20 cellular contexts compared by ENCODE assay signal in the genomic region with DNA sequence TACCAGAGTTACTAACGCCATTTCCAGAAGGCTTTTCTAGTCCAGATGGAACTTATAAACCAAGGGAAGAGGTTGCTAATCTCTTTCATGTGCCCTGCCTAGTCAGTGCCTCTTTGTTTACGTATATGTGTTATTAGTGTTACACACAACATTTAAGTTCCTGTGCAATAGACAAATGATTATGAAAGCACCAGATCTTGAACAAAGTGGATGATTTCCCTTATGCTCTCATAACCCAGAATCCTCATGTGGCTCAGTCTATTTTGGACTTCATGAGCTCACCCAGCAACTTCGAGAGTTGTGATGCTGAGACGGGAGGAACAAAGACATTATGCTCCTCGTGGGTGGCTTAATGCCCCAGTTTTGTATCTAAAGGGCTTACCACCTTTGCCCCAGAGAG.
DNase-seq lines count a peak whose midpoint lies in the region; ATAC-seq and TF ChIP-seq lines count a peak whose summit lies in the region.
"Had no signal": no experiment of that assay in that cellular context is flagged by ENCODE, and none has a peak within 500 bp of the region (broad histone marks: within the 10 kb centered on the region; RNA-seq: fewer than 3 reads in every experiment).

No MANE protein-coding gene starts in this region.

- H3K79me1 ChIP-seq in H9 (ENCODE audit: insufficient read depth, low read depth, low read length, poor library complexity, severe bottlenecking), result no peaks in the 10 kb centered on the region

- H3K27ac Mint-ChIP-seq in H9, result peak overlapping the region in 1 of 3 experiments; percentile 2; a peak in 1 of 7 replicates
- H3K27ac Mint-ChIP-seq: activated CD4-positive, alpha-beta T cell treated with anti-CD3 and anti-CD28 coated beads, Interleukin-2, amount 10 ng/mL, durations not matched to agents 24 days and 14 days; activated naive CD8-positive, alpha-beta T cell treated with anti-CD3 and anti-CD28 coated beads, Interleukin-2, amount 50 U/mL, for 24 hours; dendritic cell treated with granulocyte-macrophage colony-stimulating factor and Interleukin-4, amounts not matched to agents 40 ng/mL and 50 ng/mL, for 4 days; HFFc6; memory B cell; natural killer cell treated with Interleukin-12 subunit alpha and Interleukin-12 subunit beta and Interleukin-15 and Interleukin-18, amount 100 ng/mL, for 72 hours had no signal

- no peak overlapping the region for H3K4me2 ChIP-seq in H9 (ENCODE audit: insufficient read depth, insufficient read length, low read length)

- H3K4me3 ChIP-seq in heart right ventricle (no peak overlapping the region), fibroblast of villous mesenchyme (ENCODE audit: low read depth, low read length) (no peak overlapping the region), urinary bladder (ENCODE audit: low read depth, low read length) (no peak overlapping the region)
- H3K4me3 ChIP-seq: suprapubic skin had no signal

- TF ChIP-seq CTCF in heart right ventricle (IDR thresholded peaks at IDR 0.05), result no peak
- no peak for TF ChIP-seq CTCF in fibroblast of villous mesenchyme (IDR thresholded peaks at IDR 0.05; ENCODE audit: insufficient read depth, low read depth, low read length)
- no peak for TF ChIP-seq CTCF in H9 (conservative IDR thresholded peaks at IDR 0.05)

- H4K8ac ChIP-seq in H9 (replicated peaks; ENCODE audit: insufficient read length, low read depth, low read length), result no peak overlapping the region

- H3K4me1 ChIP-seq in heart right ventricle (peaks cover 0 to 42% (median 14%) of the 10 kb centered on the region in 9 donors), urinary bladder (ENCODE audit: insufficient read depth) (no peaks in the 10 kb centered on the region), H9 (ENCODE audit: insufficient read depth, low read length) (peaks cover 22% of the 10 kb centered on the region)
- H3K4me1 ChIP-seq: suprapubic skin had no signal

- intact Hi-C loops in heart right ventricle (cut with DNase I) (loop anchor here in 2 of 10 donors (10.0 kb wide), 1 partner anchor 214 kb away; the partner anchor contains the start of gene SP5 (in 2 of the 2)), Right ventricle myocardium inferior (cut with DNase I) (loop anchor here (10.0 kb wide), 1 partner anchor 214 kb away; the partner anchor contains the start of gene SP5)

- H2AK5ac ChIP-seq in H9 (ENCODE audit: insufficient read length, low read length), result no peak overlapping the region

- no peak overlapping the region for H3K23ac ChIP-seq in H9 (ENCODE audit: insufficient read length, low read depth, low read length)

- no peak overlapping the region for H2BK12ac ChIP-seq in H9 (ENCODE audit: insufficient read length, low read depth, low read length)

- no peak overlapping the region for H3K56ac ChIP-seq in H9 (ENCODE audit: insufficient read length, low read depth, low read length)

- WGBS in heart right ventricle, 2 donors, result 30 to 31% methylated on average over 5 of the region's 5 CpGs
- WGBS in urinary bladder, result 49% methylated on average over 5 of the region's 5 CpGs
- no CpG with 5 or more reads among the region's 5 CpGs for WGBS in H9 (ENCODE audit: extremely low coverage, insufficient read length, low lambda C conversion rate)

- no peak overlapping the region for H2AFZ ChIP-seq in H9 (ENCODE audit: low read length)

- H3K27me3 Mint-ChIP-seq in H9 (ENCODE audit: low read depth), result peaks cover 50% of the 10 kb centered on the region

- no peaks in the 10 kb centered on the region for H3K9me3 Mint-ChIP-seq in H9
- H3K9me3 Mint-ChIP-seq: activated CD4-positive, alpha-beta T cell treated with anti-CD3 and anti-CD28 coated beads, Interleukin-2, amount 10 ng/mL, durations not matched to agents 24 days and 14 days; activated naive CD8-positive, alpha-beta T cell treated with anti-CD3 and anti-CD28 coated beads, Interleukin-2, amount 50 U/mL, for 24 hours; dendritic cell treated with granulocyte-macrophage colony-stimulating factor and Interleukin-4, amounts not matched to agents 40 ng/mL and 50 ng/mL, for 4 days; memory B cell; natural killer cell treated with Interleukin-12 subunit alpha and Interleukin-12 subunit beta and Interleukin-15 and Interleukin-18, amount 100 ng/mL, for 72 hours had no signal

- H2BK15ac ChIP-seq in H9 (ENCODE audit: low read depth, low read length), result no peak overlapping the region

- H3K4me3 Mint-ChIP-seq in H9, result no peak overlapping the region
- H3K4me3 Mint-ChIP-seq: activated CD4-positive, alpha-beta T cell treated with anti-CD3 and anti-CD28 coated beads, Interleukin-2, amount 10 ng/mL, durations not matched to agents 24 days and 14 days; activated naive CD8-positive, alpha-beta T cell treated with anti-CD3 and anti-CD28 coated beads, Interleukin-2, amount 50 U/mL, for 24 hours; dendritic cell treated with granulocyte-macrophage colony-stimulating factor and Interleukin-4, amounts not matched to agents 40 ng/mL and 50 ng/mL, for 4 days; HFFc6; memory B cell; natural killer cell treated with Interleukin-12 subunit alpha and Interleukin-12 subunit beta and Interleukin-15 and Interleukin-18, amount 100 ng/mL, for 72 hours had no signal

- peaks cover 6% of the 10 kb centered on the region for H3K23me2 ChIP-seq in H9 (ENCODE audit: insufficient read length, low read depth, low read length, poor library complexity, severe bottlenecking)

- H3K9ac ChIP-seq in H9 (ENCODE audit: extremely low read depth, insufficient read length, low read length), result no peak overlapping the region

- no peaks in the 10 kb centered on the region for H3K79me2 ChIP-seq in H9 (ENCODE audit: insufficient read depth, low read length)

- no peak overlapping the region for H2BK20ac ChIP-seq in H9 (ENCODE audit: low read depth, low read length, poor library complexity, severe bottlenecking)

- H3K18ac ChIP-seq in H9 (ENCODE audit: insufficient read length, low read depth, low read length), result no peak overlapping the region

- no peaks in the 10 kb centered on the region for H3K36me3 Mint-ChIP-seq in H9 (ENCODE audit: insufficient read depth in 1 of 3, low read depth in 3 of 3)
- H3K36me3 Mint-ChIP-seq: memory B cell; natural killer cell treated with Interleukin-12 subunit alpha and Interleukin-12 subunit beta and Interleukin-15 and Interleukin-18, amount 100 ng/mL, for 72 hours had no signal

- H3T11ph ChIP-seq in H9 (ENCODE audit: low read length), result no peak overlapping the region

- DNase-seq in heart right ventricle (peak in 1 of 2 donors; percentile 43), Right ventricle myocardium inferior (ENCODE audit: missing footprints) (no peak), fibroblast of villous mesenchyme (ENCODE audit: low read depth) (peak; percentile 54), myocyte (ENCODE audit: low read depth) (peak; percentile 40), NOMO-1 treated with dmso at 0.1 percent for 144 hours (lab: John Stamatoyannopoulos, UW; ENCODE audit: unreplicated experiment) (no peak), H9 (no peak)
- DNase-seq: activated CD4-positive, alpha-beta T cell treated with anti-CD3 and anti-CD28 coated beads, Interleukin-2, amount 10 ng/mL, durations not matched to agents 24 days and 14 days; activated naive CD8-positive, alpha-beta T cell treated with anti-CD3 and anti-CD28 coated beads, Interleukin-2, amount 50 U/mL, for 24 hours; HFFc6; KG1; NCI-H2029; NCI-H446; stimulated activated CD4-positive, alpha-beta T cell treated with anti-CD3 and anti-CD28 coated beads, Interleukin-12 subunit alpha, Interleukin-12 subunit beta, amount 100 ng/mL, for 4 hours had no signal

- no peaks in the 10 kb centered on the region for H4K20me1 ChIP-seq in H9 (ENCODE audit: control insufficient read depth, insufficient read depth, insufficient read length)

- no peak overlapping the region for H4K5ac ChIP-seq in H9 (ENCODE audit: insufficient read length, low read depth, low read length)

- H3K4ac ChIP-seq in H9 (ENCODE audit: low read depth, low read length), result no peak overlapping the region

- H3K36me3 ChIP-seq in heart right ventricle (no peaks in the 10 kb centered on the region), urinary bladder (ENCODE audit: insufficient read depth) (no peaks in the 10 kb centered on the region)
- H3K36me3 ChIP-seq: suprapubic skin had no signal

- no peak overlapping the region for H4K91ac ChIP-seq in H9 (ENCODE audit: insufficient read length, low read depth, low read length)

- H2BK120ac ChIP-seq in H9 (ENCODE audit: low read depth, low read length, poor library complexity, severe bottlenecking), result no peak overlapping the region

- peak in 6 of 8 donors; percentile 62 to 81 (median 74) for ATAC-seq in heart right ventricle
- ATAC-seq in Right ventricle myocardium inferior, result no peak
- no peak for ATAC-seq in GM21360 (IDR thresholded peaks at IDR 0.05; ENCODE audit: unreplicated experiment)
- ATAC-seq: activated naive CD8-positive, alpha-beta T cell treated with anti-CD3 and anti-CD28 coated beads, Interleukin-2, amount 50 U/mL, for 24 hours; natural killer cell treated with Interleukin-12 subunit alpha and Interleukin-12 subunit beta and Interleukin-15 and Interleukin-18, amount 100 ng/mL, for 72 hours had no signal

- H3K27me3 ChIP-seq in heart right ventricle, result peaks cover 0 to 6% (median 0%) of the 10 kb centered on the region in 7 donors
- H3K27me3 ChIP-seq in H9 (ENCODE audit: insufficient read depth, low read length), result no peaks in the 10 kb centered on the region; the same call in 1 of the 2 replicates

- no peak overlapping the region for H3K27ac ChIP-seq in heart right ventricle
- H3K27ac ChIP-seq in urinary bladder (ENCODE audit: low read depth), result peak overlapping the region; percentile 60
- H3K27ac ChIP-seq in H9 (ENCODE audit: insufficient read length, low read depth, low read length), result no peak overlapping the region
- H3K27ac ChIP-seq: C4-2B, suprapubic skin had no signal

- H2BK5ac ChIP-seq in H9 (ENCODE audit: insufficient read length, low read length), result no peak overlapping the region

- no peaks in the 10 kb centered on the region for H3K9me3 ChIP-seq in heart right ventricle
- no peaks in the 10 kb centered on the region for H3K9me3 ChIP-seq in H9 (ENCODE audit: control insufficient read depth, low read depth, low read length)
- H3K9me3 ChIP-seq: suprapubic skin had no signal

- no peak overlapping the region for H3K14ac ChIP-seq in H9 (ENCODE audit: insufficient read depth, low read length)

- peaks cover 47 to 61% of the 10 kb centered on the region in 2 experiments for H3K4me1 Mint-ChIP-seq in H9
- H3K4me1 Mint-ChIP-seq: memory B cell had no signal

Comparison
In these comparisons a context has a peak if more than half of its experiments do, and no peak if none do; other contexts are left out.
1. ATAC-seq: peak in heart right ventricle (6 of 8); none in Right ventricle myocardium inferior (single experiment) and GM21360 (single experiment).
2. DNase-seq: peak in fibroblast of villous mesenchyme (single experiment) and myocyte (single experiment); none in Right ventricle myocardium inferior (single experiment), NOMO-1 treated with dmso at 0.1 percent for 144 hours (single experiment) and H9 (single experiment).